Comparison of ENCODE assay signal across 8 cellular contexts in the genomic region with DNA sequence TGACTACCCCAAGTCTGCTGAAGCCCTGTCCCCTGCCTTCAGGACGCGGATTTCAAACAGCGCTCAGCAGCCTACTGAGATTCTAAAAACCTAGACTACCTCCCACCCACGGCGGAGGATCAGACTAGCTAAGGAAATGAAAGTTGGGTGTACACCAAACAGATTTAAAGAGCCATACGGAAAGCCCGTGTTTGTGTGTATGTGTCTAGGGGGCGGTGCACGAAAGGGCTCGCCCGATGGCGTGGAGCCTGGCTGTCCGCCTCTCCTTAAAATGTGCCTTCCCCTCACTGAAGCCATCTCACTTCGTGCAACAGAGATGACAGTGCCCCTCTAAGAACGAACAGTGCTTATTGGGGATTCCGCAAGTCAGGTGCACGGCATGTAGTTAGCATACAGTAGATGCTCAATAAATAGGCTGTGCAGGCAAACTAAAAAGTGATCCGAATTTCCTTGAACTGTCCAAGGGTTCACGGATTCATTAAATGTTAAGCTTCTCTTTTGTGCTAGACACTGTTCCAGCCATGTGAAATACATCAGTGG. TPM values are rescaled to one million over a fixed set of nuclear protein-coding genes. Genes with fewer than 3 reads are reported as not detected.
DNase-seq lines count a peak whose midpoint lies in the region; ATAC-seq, FAIRE-seq and TF ChIP-seq lines count a peak whose summit lies in the region.

No MANE protein-coding gene starts in this region.

- FAIRE-seq in keratinocyte (lab: Jason Lieb, UNC), result peak; percentile 64

- no peaks in the 10 kb centered on the region for H3K9me1 ChIP-seq in keratinocyte (ENCODE audit: control insufficient read depth, extremely low read depth, insufficient read depth, low read length)

- peaks cover 7% of the 10 kb centered on the region for H3K36me3 Mint-ChIP-seq in activated naive CD8-positive, alpha-beta T cell

- peak overlapping the region; percentile 90 for H3K27ac ChIP-seq in keratinocyte (ENCODE audit: control insufficient read depth, insufficient read depth, low read length)

- POLR2A ChIA-PET in BJ (lab: Charles Lee), result interaction anchor here (0.6 to 1.8 kb wide), 3 partner anchors 22 to 331 kb away, joined by 3 to 7 read pairs (median 3); a partner anchor contains a TSS

- H3K9ac ChIP-seq in keratinocyte (ENCODE audit: control insufficient read depth, extremely low read depth, insufficient read depth, low read length), result peak overlapping the region; percentile 92

- H3K4me1 Mint-ChIP-seq in activated naive CD8-positive, alpha-beta T cell (ENCODE audit: low read depth), result peaks cover 68% of the 10 kb centered on the region

- peak overlapping the region; percentile 99 for H3K4me3 Mint-ChIP-seq in activated naive CD8-positive, alpha-beta T cell

- peaks cover 20% of the 10 kb centered on the region for H3K36me3 ChIP-seq in BJ (ENCODE audit: control insufficient read depth, insufficient read depth, low read length)
- H3K36me3 ChIP-seq in keratinocyte (ENCODE audit: control insufficient read depth in 2 of 2, extremely low read depth in 1 of 2, insufficient read depth in 2 of 2, low read length in 2 of 2), result peaks cover 17 to 21% of the 10 kb centered on the region in 2 experiments

- H3K4me2 ChIP-seq in keratinocyte (ENCODE audit: control insufficient read depth, extremely low read depth, insufficient read depth, low read depth, low read length), result peak overlapping the region; percentile 98

- peak overlapping the region; percentile 99 for H3K27ac Mint-ChIP-seq in activated naive CD8-positive, alpha-beta T cell

- peaks cover 7% of the 10 kb centered on the region for H3K79me2 ChIP-seq in keratinocyte (ENCODE audit: control insufficient read depth, insufficient read depth, low read length)

- H3K27me3 Mint-ChIP-seq in activated naive CD8-positive, alpha-beta T cell, result no peaks in the 10 kb centered on the region

- H3K27me3 ChIP-seq in BJ (ENCODE audit: control insufficient read depth, insufficient read depth, low read length) (no peaks in the 10 kb centered on the region), keratinocyte (ENCODE audit: control insufficient read depth, extremely low read depth, insufficient read depth, low read length) (no peaks in the 10 kb centered on the region)

- peaks cover 5% of the 10 kb centered on the region for H4K20me1 ChIP-seq in keratinocyte (ENCODE audit: control insufficient read depth, extremely low read depth, insufficient read depth, low read length)

- H3K4me3 ChIP-seq in BJ (ENCODE audit: low read depth, low read length) (peak overlapping the region; percentile 62), keratinocyte (ENCODE audit: control insufficient read depth in 2 of 3, extremely low read depth in 1 of 3, insufficient read depth in 2 of 3, low read depth in 1 of 3, low read length in 3 of 3) (peak overlapping the region; percentile 57 to 95 (median 85))

- dilution Hi-C loops in keratinocyte (cut with MboI; ENCODE audit: extremely low pct_ligation_motif_present, low sequenced_read_pairs), result no loop called here

- peaks cover 24% of the 10 kb centered on the region for H3K4me1 ChIP-seq in keratinocyte (ENCODE audit: control insufficient read depth, extremely low read depth, insufficient read depth, low read length)

- H2AFZ ChIP-seq in keratinocyte (ENCODE audit: control insufficient read depth, low read length), result peak overlapping the region; percentile 89

- TF ChIP-seq CTCF in BJ (IDR thresholded peaks at IDR 0.05; ENCODE audit: insufficient read depth, low read depth, low read length) (no peak), keratinocyte (optimal IDR thresholded peaks at IDR 0.05 in 1 of 3, IDR thresholded peaks at IDR 0.05 in 1 of 3, conservative IDR thresholded peaks at IDR 0.05 in 1 of 3; ENCODE audit: extremely low read depth in 1 of 3, insufficient read depth in 2 of 3, low read length in 3 of 3) (peak in 1 of 3 experiments; percentile 8)

- DNase-seq in BJ (ENCODE audit: low read depth) (no peak), KG1 (lab: John Stamatoyannopoulos, UW) (peak; percentile 69), keratinocyte (ENCODE audit: low read depth, low spot score) (no peak), 8988T (no peak), iPS-NIHi7 (ENCODE audit: extremely low spot score) (no peak)
- DNase-seq in stimulated activated naive CD4-positive, alpha-beta T cell treated with Interleukin-2 at 50 U/mL for 16 hours (lab: John Stamatoyannopoulos, UW), result peak; percentile 24

- no peak for ATAC-seq in HG03521 (IDR thresholded peaks at IDR 0.05; ENCODE audit: unreplicated experiment)

- H3K9me3 Mint-ChIP-seq in activated naive CD8-positive, alpha-beta T cell (ENCODE audit: low read depth), result no peaks in the 10 kb centered on the region

- CTCF ChIA-PET in BJ (lab: Yijun Ruan, JAX), result interaction anchor here (0.7 to 1.6 kb wide), 4 partner anchors 10 to 73 kb away, joined by 3 to 7 read pairs (median 5); a partner anchor contains a TSS

- H3K9me3 ChIP-seq in keratinocyte (ENCODE audit: control insufficient read depth, low read depth, low read length), result no peaks in the 10 kb centered on the region

RNA-seq across cellular contexts. Expression of a gene that starts 0.6 kb away (rescaled TPM):
- 3.7 and 4.4 TPM in 2 replicates for polyA plus RNA-seq in BJ (2011; rRNA removed)
- 0.26 and 0.71 TPM in 2 replicates for polyA minus RNA-seq in BJ (2011; rRNA and poly(A)+ RNA removed)
- polyA plus RNA-seq in keratinocyte, result 2.0 to 4.0 TPM (median 3.4 TPM) in 3 replicates
- 5.4 TPM for polyA plus RNA-seq in keratinocyte (2011; ENCODE audit: low read depth)
- 1.5 and 3.5 TPM in 2 replicates for polyA plus RNA-seq in keratinocyte (2011; cell fraction: cytosol; rRNA removed)
- 2.4 and 2.6 TPM in 2 replicates for polyA plus RNA-seq in keratinocyte (2011; cell fraction: nucleus; rRNA removed)
- 4.3 and 7.3 TPM in 2 replicates for polyA plus RNA-seq in keratinocyte (2012; ENCODE audit: low replicate concordance)
- polyA minus RNA-seq in keratinocyte, result 0.16 TPM in 1 of 3 replicates, not detected in the others
- 1.3 TPM for polyA minus RNA-seq in keratinocyte (2011; cell fraction: cytosol; rRNA and poly(A)+ RNA removed)
- 0.32 and 0.62 TPM in 2 replicates for polyA minus RNA-seq in keratinocyte (2011; cell fraction: nucleus; rRNA and poly(A)+ RNA removed)

RNA-seq across cellular contexts. Expression of a gene that starts 14.1 kb away (rescaled TPM):
- polyA plus RNA-seq in BJ (2011; rRNA removed), result 0.54 and 0.55 TPM in 2 replicates
- polyA minus RNA-seq in BJ (2011; rRNA and poly(A)+ RNA removed), result 0.57 TPM in 1 of 2 replicates, not detected in the other
- polyA plus RNA-seq in keratinocyte, result 1.5 to 2.2 TPM (median 1.8 TPM) in 3 replicates
- polyA plus RNA-seq in keratinocyte (2011; ENCODE audit: low read depth), result 2.8 TPM
- 1.0 and 2.2 TPM in 2 replicates for polyA plus RNA-seq in keratinocyte (2011; cell fraction: cytosol; rRNA removed)
- 10.2 and 10.8 TPM in 2 replicates for polyA plus RNA-seq in keratinocyte (2011; cell fraction: nucleus; rRNA removed)
- 4.5 and 6.4 TPM in 2 replicates for polyA plus RNA-seq in keratinocyte (2012; ENCODE audit: low replicate concordance)
- 1.7 to 3.1 TPM (median 2.9 TPM) in 3 replicates for polyA minus RNA-seq in keratinocyte
- polyA minus RNA-seq in keratinocyte (2011; cell fraction: cytosol; rRNA and poly(A)+ RNA removed), result 2.3 TPM
- polyA minus RNA-seq in keratinocyte (2011; cell fraction: nucleus; rRNA and poly(A)+ RNA removed), result 2.1 and 2.6 TPM in 2 replicates

RNA-seq across cellular contexts. Expression of a gene that starts 21.3 kb away (rescaled TPM):
- 6.2 and 6.3 TPM in 2 replicates for polyA plus RNA-seq in BJ (2011; rRNA removed)
- 11.3 and 19.7 TPM in 2 replicates for polyA minus RNA-seq in BJ (2011; rRNA and poly(A)+ RNA removed)
- polyA plus RNA-seq in keratinocyte, result 4.1 to 15.0 TPM (median 8.6 TPM) in 3 replicates
- 84.3 TPM for polyA plus RNA-seq in keratinocyte (2011; ENCODE audit: low read depth)
- 12.8 and 19.4 TPM in 2 replicates for polyA plus RNA-seq in keratinocyte (2011; cell fraction: cytosol; rRNA removed)
- 27.2 and 33.7 TPM in 2 replicates for polyA plus RNA-seq in keratinocyte (2011; cell fraction: nucleus; rRNA removed)
- polyA plus RNA-seq in keratinocyte (2012; ENCODE audit: low replicate concordance), result 23.1 and 33.5 TPM in 2 replicates
- 5.5 to 53.4 TPM (median 19.0 TPM) in 3 replicates for polyA minus RNA-seq in keratinocyte
- polyA minus RNA-seq in keratinocyte (2011; cell fraction: cytosol; rRNA and poly(A)+ RNA removed), result 13.8 TPM
- 7.7 and 12.1 TPM in 2 replicates for polyA minus RNA-seq in keratinocyte (2011; cell fraction: nucleus; rRNA and poly(A)+ RNA removed)

RNA-seq across cellular contexts. Expression of a gene that starts 30.5 kb away (rescaled TPM):
- 75.1 and 101 TPM in 2 replicates for polyA plus RNA-seq in BJ (2011; rRNA removed)
- polyA minus RNA-seq in BJ (2011; rRNA and poly(A)+ RNA removed), result 61.0 and 72.7 TPM in 2 replicates
- polyA plus RNA-seq in keratinocyte, result 41.3 to 70.2 TPM (median 62.7 TPM) in 3 replicates
- 6.9 TPM for polyA plus RNA-seq in keratinocyte (2011; ENCODE audit: low read depth)
- polyA plus RNA-seq in keratinocyte (2011; cell fraction: cytosol; rRNA removed), result 40.0 and 79.8 TPM in 2 replicates
- polyA plus RNA-seq in keratinocyte (2011; cell fraction: nucleus; rRNA removed), result 146 and 213 TPM in 2 replicates
- polyA plus RNA-seq in keratinocyte (2012; ENCODE audit: low replicate concordance), result 54.1 and 120 TPM in 2 replicates
- 41.1 to 132 TPM (median 55.3 TPM) in 3 replicates for polyA minus RNA-seq in keratinocyte
- 195 TPM for polyA minus RNA-seq in keratinocyte (2011; cell fraction: cytosol; rRNA and poly(A)+ RNA removed)
- 158 and 173 TPM in 2 replicates for polyA minus RNA-seq in keratinocyte (2011; cell fraction: nucleus; rRNA and poly(A)+ RNA removed)

RNA-seq across cellular contexts. Expression of a gene that starts 32.2 kb away (rescaled TPM):
- polyA plus RNA-seq in BJ (2011; rRNA removed) (36.2 and 53.9 TPM in 2 replicates), keratinocyte (36.5 to 49.7 TPM (median 40.5 TPM) in 3 replicates)
- 17.9 and 27.1 TPM in 2 replicates for polyA minus RNA-seq in BJ (2011; rRNA and poly(A)+ RNA removed)
- polyA plus RNA-seq in keratinocyte (2011; ENCODE audit: low read depth), result 8.1 TPM
- polyA plus RNA-seq in keratinocyte (2011; cell fraction: cytosol; rRNA removed), result 30.5 and 56.0 TPM in 2 replicates
- polyA plus RNA-seq in keratinocyte (2011; cell fraction: nucleus; rRNA removed), result 22.0 and 30.1 TPM in 2 replicates
- 22.8 and 48.0 TPM in 2 replicates for polyA plus RNA-seq in keratinocyte (2012; ENCODE audit: low replicate concordance)
- polyA minus RNA-seq in keratinocyte, result 22.7 to 39.1 TPM (median 33.0 TPM) in 3 replicates
- 60.6 TPM for polyA minus RNA-seq in keratinocyte (2011; cell fraction: cytosol; rRNA and poly(A)+ RNA removed)
- polyA minus RNA-seq in keratinocyte (2011; cell fraction: nucleus; rRNA and poly(A)+ RNA removed), result 11.6 and 14.2 TPM in 2 replicates

Comparison
In these comparisons a context has a peak if more than half of its experiments do, and no peak if none do; other contexts are left out.
1. DNase-seq: peak in KG1 (single experiment) and stimulated activated naive CD4-positive, alpha-beta T cell treated with Interleukin-2 at 50 U/mL for 16 hours (single experiment); none in BJ (single experiment), keratinocyte (single experiment), 8988T (single experiment) and iPS-NIHi7 (single experiment).